In the genomic region with DNA sequence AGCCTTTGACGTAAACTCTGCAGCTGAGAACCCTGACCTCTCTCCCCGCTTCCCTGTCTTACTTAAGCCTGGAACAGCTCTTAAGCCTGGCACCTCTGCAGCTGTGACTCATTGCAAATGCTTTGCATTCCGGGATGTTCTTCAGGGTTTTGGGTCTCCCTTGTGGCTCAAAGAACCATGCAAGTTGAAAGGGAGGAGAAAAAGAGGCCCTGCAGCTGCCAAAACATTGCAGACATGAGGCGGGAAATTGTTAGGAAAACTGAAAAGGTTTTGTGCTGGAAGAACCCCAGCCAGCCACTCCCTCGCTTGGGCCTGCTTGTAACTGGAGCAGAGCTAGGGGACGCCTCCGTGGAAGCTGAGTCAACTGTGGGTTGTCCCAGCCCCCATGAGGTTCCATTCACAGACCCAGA, we compare ENCODE assay signal across 8 cellular contexts.
A peak's percentile ranks its signal among the peaks of the same experiment; 100 is the strongest.
DNase-seq lines count a peak whose midpoint lies in the region; ATAC-seq and TF ChIP-seq lines count a peak whose summit lies in the region.

No MANE protein-coding gene starts in this region.

- intact Hi-C loops in MCF 10A (cut with micrococcal nuclease), result no loop called here

- peak overlapping the region; percentile 22 for H3K4me3 Mint-ChIP-seq in MCF 10A (ENCODE audit: unreplicated experiment)

- TF ChIP-seq CTCF in HFF-Myc (IDR thresholded peaks at IDR 0.05; ENCODE audit: low read depth, low read length, missing control alignments) (no peak), MCF 10A (IDR thresholded peaks at IDR 0.05; ENCODE audit: unreplicated experiment) (no peak)

- peaks cover 34% of the 10 kb centered on the region for H3K4me1 Mint-ChIP-seq in MCF 10A (ENCODE audit: insufficient read depth, unreplicated experiment)

- no TSS peak for BruUV-seq in MCF 10A (replicated peaks; lab: Mats Ljungman, UMichigan)

- 0 out of 2 replicates have a peak overlapping the region, but pooled peaks have one; percentile 2 for H3K4me3 ChIP-seq in HFF-Myc (replicated peaks; ENCODE audit: low read depth, low read length)

- no peaks in the 10 kb centered on the region for H3K36me3 Mint-ChIP-seq in MCF 10A (ENCODE audit: insufficient read depth, unreplicated experiment)

- CTCF ChIA-PET in MCF 10A (lab: Yijun Ruan, JAX), result interaction anchor here (0.7 to 1.6 kb wide), 8 partner anchors 9 to 1171 kb away, joined by 3 to 9 read pairs (median 3); no protein-coding TSS in a partner anchor

- H3K27ac Mint-ChIP-seq in MCF 10A (ENCODE audit: low read depth, unreplicated experiment), result peak overlapping the region; percentile 44

- peak; percentile 95 for DNase-seq in HFF-Myc (ENCODE audit: extremely low read depth, low read depth)
- peak; percentile 95 for DNase-seq in MCF 10A (ENCODE audit: unreplicated experiment)
- DNase-seq in iris pigment epithelial cell (ENCODE audit: low read depth), result peak; percentile 98
- DNase-seq in smooth muscle cell of the brain vasculature (ENCODE audit: low read depth, low spot score), result peak; percentile 97
- no peak for DNase-seq in NOMO-1 treated with DMSO at 0.1 percent for 48 hours (lab: John Stamatoyannopoulos, UW; ENCODE audit: unreplicated experiment)
- no peak for DNase-seq in cerebellar cortex (ENCODE audit: low spot score)
- DNase-seq in NCI-H510A treated with DMSO at 0.1 percent for 48 hours (lab: John Stamatoyannopoulos, UW), result no peak

- POLR2A ChIA-PET in MCF 10A (lab: Yijun Ruan, JAX), result interaction anchor here (0.8 to 2.0 kb wide), 3 partner anchors 12 to 22 kb away, joined by 3 to 6 read pairs (median 5); no protein-coding TSS in a partner anchor

- no peaks in the 10 kb centered on the region for H3K9me3 Mint-ChIP-seq in MCF 10A (ENCODE audit: unreplicated experiment)

- no peak for ATAC-seq in HG02885 (IDR thresholded peaks at IDR 0.05; ENCODE audit: poor library complexity, unreplicated experiment)

- no peaks in the 10 kb centered on the region for H3K27me3 Mint-ChIP-seq in MCF 10A (ENCODE audit: insufficient read depth, unreplicated experiment)

Comparison
In these comparisons a context has a peak if more than half of its experiments do, and no peak if none do; other contexts are left out.
1. DNase-seq: peak in HFF-Myc (single experiment), MCF 10A (single experiment), iris pigment epithelial cell (single experiment) and smooth muscle cell of the brain vasculature (single experiment); none in NOMO-1 treated with DMSO at 0.1 percent for 48 hours (single experiment), cerebellar cortex (single experiment) and NCI-H510A treated with DMSO at 0.1 percent for 48 hours (single experiment).